30 cellular contexts compared by ENCODE assay signal in genomic region chr5:7825630-7826029, GRCh38. TPM values are rescaled to one million over a fixed set of nuclear protein-coding genes. Genes with fewer than 3 reads are reported as not detected.
"Had no signal": no experiment of that assay in that cellular context is flagged by ENCODE, and none has a peak within 500 bp of the region (broad histone marks: within the 10 kb centered on the region; RNA-seq: fewer than 3 reads in every experiment).

No MANE protein-coding gene starts in this region.

- DNase-seq: hypothalamus; immature natural killer cell; kidney; left colon; left lung; lower lobe of right lung; mammary epithelial cell; mesenchymal stem cell; naive thymus-derived CD8-positive, alpha-beta T cell; ovary; right lobe of liver; stimulated activated CD4-positive, alpha-beta T cell treated with anti-CD3 and anti-CD28 coated beads, Interleukin-1b, Interleukin-23, amount 100 ng/mL, for 48 hours; stimulated activated CD4-positive, alpha-beta T cell treated with anti-CD3 and anti-CD28 coated beads, Interleukin-2, amount 100 ng/mL, for 48 hours; stimulated activated CD4-positive, alpha-beta T cell treated with anti-CD3 and anti-CD28 coated beads, Interleukin-4, amount 100 ng/mL, for 4 hours; stimulated activated CD8-positive, alpha-beta memory T cell treated with anti-CD3 and anti-CD28 coated beads, Interleukin-4, amount 100 ng/mL, for 48 hours; stimulated activated naive CD4-positive, alpha-beta T cell treated with Interleukin-2 at 50 U/mL for 16 hours; stimulated activated naive CD8-positive, alpha-beta T cell treated with anti-CD3 and anti-CD28 coated beads, Interleukin-15, amount 100 ng/mL, for 72 hours; substantia nigra; uterus had no signal

- ATAC-seq: left colon; left lung; naive thymus-derived CD8-positive, alpha-beta T cell; stimulated activated memory B cell treated with anti-CD40 and anti-IgM and Interleukin-4, amounts not matched to agents 10 μg/mL and 1 μg/mL and 100 μg/mL, for 72 hours; stimulated activated naive CD8-positive, alpha-beta T cell treated with anti-CD3 and anti-CD28 coated beads, Interleukin-15, amount 100 ng/mL, for 72 hours had no signal

- H3K4me1 ChIP-seq: left lung, lower lobe of right lung, right atrium auricular region, right lobe of liver, tibial nerve, uterus had no signal

- H3K36me3 ChIP-seq: left lung, lower lobe of right lung, neural progenitor cell, ovary, right atrium auricular region, right lobe of liver, tibial nerve, uterus had no signal

- H2AFZ ChIP-seq: neural progenitor cell had no signal

- H3K4me1 Mint-ChIP-seq: immature natural killer cell; nephron; stimulated activated memory B cell treated with anti-CD40 and anti-IgM and Interleukin-4, amounts not matched to agents 10 μg/mL and 1 μg/mL and 100 μg/mL, for 72 hours; stimulated activated naive CD8-positive, alpha-beta T cell treated with anti-CD3 and anti-CD28 coated beads, Interleukin-15, amount 100 ng/mL, for 72 hours had no signal

- H3K4me2 ChIP-seq: neural progenitor cell, smooth muscle cell had no signal

- H3K27ac Mint-ChIP-seq: immature natural killer cell; naive thymus-derived CD8-positive, alpha-beta T cell; nephron; neural progenitor cell; progenitor cell of endocrine pancreas; stimulated activated memory B cell treated with anti-CD40 and anti-IgM and Interleukin-4, amounts not matched to agents 10 μg/mL and 1 μg/mL and 100 μg/mL, for 72 hours; stimulated activated naive CD8-positive, alpha-beta T cell treated with anti-CD3 and anti-CD28 coated beads, Interleukin-15, amount 100 ng/mL, for 72 hours; type B pancreatic cell had no signal

- H3K9ac ChIP-seq: neural progenitor cell had no signal

- H3K36me3 Mint-ChIP-seq: immature natural killer cell; naive thymus-derived CD8-positive, alpha-beta T cell; neural progenitor cell; stimulated activated memory B cell treated with anti-CD40 and anti-IgM and Interleukin-4, amounts not matched to agents 10 μg/mL and 1 μg/mL and 100 μg/mL, for 72 hours; type B pancreatic cell had no signal

- H3K9me3 Mint-ChIP-seq: nephron; neural progenitor cell; stimulated activated memory B cell treated with anti-CD40 and anti-IgM and Interleukin-4, amounts not matched to agents 10 μg/mL and 1 μg/mL and 100 μg/mL, for 72 hours; stimulated activated naive CD8-positive, alpha-beta T cell treated with anti-CD3 and anti-CD28 coated beads, Interleukin-15, amount 100 ng/mL, for 72 hours; type B pancreatic cell had no signal

- H3K9me3 ChIP-seq: left lung, lower lobe of right lung, ovary, right atrium auricular region, right lobe of liver, tibial nerve, uterus had no signal

- H3K27me3 Mint-ChIP-seq: type B pancreatic cell had no signal

- H3K4me3 Mint-ChIP-seq: immature natural killer cell; naive thymus-derived CD8-positive, alpha-beta T cell; nephron; neural progenitor cell; stimulated activated memory B cell treated with anti-CD40 and anti-IgM and Interleukin-4, amounts not matched to agents 10 μg/mL and 1 μg/mL and 100 μg/mL, for 72 hours; stimulated activated naive CD8-positive, alpha-beta T cell treated with anti-CD3 and anti-CD28 coated beads, Interleukin-15, amount 100 ng/mL, for 72 hours; type B pancreatic cell had no signal

- H3K27ac ChIP-seq: left lung, lower lobe of right lung, neural progenitor cell, ovary, right atrium auricular region, right lobe of liver, tibial nerve, uterus had no signal

- H3K27me3 ChIP-seq: left lung, neural progenitor cell, ovary, right atrium auricular region, right lobe of liver, tibial nerve, uterus had no signal

- H3K4me3 ChIP-seq: left lung, lower lobe of right lung, neural progenitor cell, ovary, right atrium auricular region, right lobe of liver, smooth muscle cell, tibial nerve, uterus had no signal

- FAIRE-seq: islet of Langerhans, kidney had no signal

RNA-seq across cellular contexts. Expression of gene CFAP90, which starts 25.3 kb away (rescaled TPM):
- total RNA-seq: left colon; mammary epithelial cell; mucosa of gallbladder; naive thymus-derived CD8-positive, alpha-beta T cell; pulmonary artery endothelial cell; right atrium auricular region; tibial nerve had no signal
- polyA plus RNA-seq: immature natural killer cell; naive thymus-derived CD8-positive, alpha-beta T cell had no signal
